ENCODE assay signal across 27 cellular contexts in the genomic region with DNA sequence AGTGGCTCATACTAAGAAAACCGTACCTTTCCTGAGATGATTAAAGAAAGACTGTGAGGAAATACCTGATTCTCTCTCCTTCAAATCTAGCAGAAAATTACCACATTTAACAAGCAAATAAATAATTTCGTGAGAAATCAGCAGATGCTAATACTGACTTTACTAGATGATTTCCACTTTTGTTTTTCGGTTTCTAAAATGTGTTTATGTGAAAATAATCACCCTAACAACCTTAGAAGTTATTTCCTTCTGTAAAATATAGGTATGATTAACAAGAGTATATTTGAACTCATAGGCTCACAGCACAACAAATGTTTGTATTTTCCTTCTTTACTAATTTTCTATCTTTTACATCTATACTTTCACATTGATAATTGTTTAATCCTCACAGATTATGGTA.
"Had no signal": no experiment of that assay in that cellular context is flagged by ENCODE, and none has a peak within 500 bp of the region (broad histone marks: within the 10 kb centered on the region; RNA-seq: fewer than 3 reads in every experiment).

No MANE protein-coding gene starts in this region.

- H3K9ac ChIP-seq: neural progenitor cell, parathyroid adenoma had no signal

- H3K27ac ChIP-seq: neural progenitor cell, ovary, parathyroid adenoma, psoas muscle, right lobe of liver, sigmoid colon, suprapubic skin, testis, tibial artery, transverse colon, upper lobe of right lung, uterus had no signal

- ATAC-seq: natural killer cell; psoas muscle; right cardiac atrium; right lobe of liver; stimulated activated memory B cell treated with anti-CD40 and anti-IgM and Interleukin-4, amounts not matched to agents 10 μg/mL and 1 μg/mL and 100 μg/mL, for 72 hours; stimulated activated naive CD8-positive, alpha-beta T cell treated with anti-CD3 and anti-CD28 coated beads, Interleukin-15, amount 100 ng/mL, for 72 hours; stimulated activated naive CD8-positive, alpha-beta T cell treated with anti-CD3 and anti-CD28 coated beads, Interleukin-15, Interleukin-2, amounts not matched to agents 100 U/mL and 50 U/mL, for 24 hours; upper lobe of right lung had no signal

- H3K4me2 ChIP-seq: neural progenitor cell had no signal

- H3K4me1 ChIP-seq: parathyroid adenoma, psoas muscle, right lobe of liver, sigmoid colon, suprapubic skin, testis, tibial artery, transverse colon, upper lobe of right lung, uterus had no signal

- H3K27me3 ChIP-seq: neural progenitor cell, ovary, right lobe of liver, sigmoid colon, suprapubic skin, testis, tibial artery, transverse colon, upper lobe of right lung, uterus had no signal

- H2AFZ ChIP-seq: neural progenitor cell, parathyroid adenoma had no signal

- H3K79me2 ChIP-seq: parathyroid adenoma had no signal

- H3K9me3 ChIP-seq: ovary, psoas muscle, right lobe of liver, sigmoid colon, suprapubic skin, testis, tibial artery, transverse colon, upper lobe of right lung, uterus had no signal

- H3K4me3 ChIP-seq: neural progenitor cell, ovary, psoas muscle, right lobe of liver, sigmoid colon, suprapubic skin, testis, tibial artery, transverse colon, upper lobe of right lung, uterus had no signal

- H3K36me3 ChIP-seq: neural progenitor cell, ovary, right lobe of liver, sigmoid colon, suprapubic skin, tibial artery, transverse colon, upper lobe of right lung, uterus had no signal

- DNase-seq: natural killer cell; occipital lobe; ovary; posterior cingulate gyrus; psoas muscle; right cardiac atrium; right lobe of liver; sigmoid colon; small intestine; stimulated activated CD4-positive, alpha-beta T cell treated with anti-CD3 and anti-CD28 coated beads, Interleukin-15, amount 100 ng/mL, for 24 hours; stimulated activated CD4-positive, alpha-beta T cell treated with anti-CD3 and anti-CD28 coated beads, Interleukin-2, amount 100 ng/mL, for 24 hours; stimulated activated CD4-positive, alpha-beta T cell treated with anti-CD3 and anti-CD28 coated beads, Interleukin-2, amount 100 ng/mL, for 48 hours; stimulated activated CD4-positive, alpha-beta T cell treated with anti-CD3 and anti-CD28 coated beads, Interleukin-4, amount 100 ng/mL, for 24 hours; stimulated activated CD8-positive, alpha-beta memory T cell treated with anti-CD3 and anti-CD28 coated beads, Interleukin-4, amount 100 ng/mL, for 48 hours; stimulated activated naive CD4-positive, alpha-beta T cell; stimulated activated naive CD8-positive, alpha-beta T cell treated with anti-CD3 and anti-CD28 coated beads, Interleukin-15, amount 100 ng/mL, for 72 hours; stimulated activated naive CD8-positive, alpha-beta T cell treated with anti-CD3 and anti-CD28 coated beads, Interleukin-15, Interleukin-2, amounts not matched to agents 100 U/mL and 50 U/mL, for 24 hours; substantia nigra; testis; tibial artery; transverse colon; upper lobe of right lung; uterus had no signal
